Comparison of ENCODE assay signal across 25 cellular contexts in the genomic region with DNA sequence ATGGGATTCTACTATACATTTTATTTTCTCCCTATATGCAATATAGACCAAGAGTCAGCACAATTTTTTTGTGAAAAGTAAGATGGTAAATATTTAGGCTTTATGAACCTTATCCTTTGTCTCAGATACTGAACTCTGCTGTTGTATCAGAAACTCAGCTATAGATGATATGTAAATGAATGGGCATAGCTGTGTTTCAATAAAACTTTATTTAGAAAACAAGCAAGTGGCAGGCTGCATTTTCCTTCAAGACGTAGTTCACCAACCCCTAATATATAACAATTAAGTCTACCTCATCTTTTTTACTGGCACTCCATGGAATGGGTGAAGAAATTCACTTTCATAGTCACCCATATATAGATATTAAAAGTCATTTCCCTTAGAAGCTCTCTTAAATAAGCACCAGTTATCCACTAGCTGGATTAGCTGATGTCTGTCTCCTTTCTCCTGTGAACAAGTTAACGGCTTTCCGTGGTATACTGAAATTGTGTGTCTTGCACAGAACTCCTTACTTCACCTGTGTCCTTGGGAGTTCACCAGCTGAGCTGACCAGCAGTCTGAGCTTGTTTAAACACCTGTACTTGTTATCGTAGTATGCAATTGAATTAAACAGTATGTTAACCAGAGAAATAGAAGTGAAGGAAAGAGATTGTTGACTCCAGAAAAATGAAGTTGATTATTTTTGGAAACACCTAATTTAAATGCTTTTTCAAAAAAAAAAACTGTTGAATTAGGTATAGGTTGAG.
"Had no signal": no experiment of that assay in that cellular context is flagged by ENCODE, and none has a peak within 500 bp of the region (broad histone marks: within the 10 kb centered on the region; RNA-seq: fewer than 3 reads in every experiment).

No MANE protein-coding gene starts in this region.

- H3K27ac ChIP-seq: colonic mucosa, epithelial cell of prostate, esophagus squamous epithelium, gastrocnemius medialis, heart right ventricle, left lung, lower lobe of right lung had no signal

- H3K36me3 ChIP-seq: colonic mucosa, esophagus squamous epithelium, gastrocnemius medialis, heart right ventricle, left lung, lower lobe of right lung had no signal

- H3K4me1 ChIP-seq: colonic mucosa, esophagus squamous epithelium, heart right ventricle, left lung, lower lobe of right lung had no signal

- H3K4me3 ChIP-seq: colonic mucosa, esophagus squamous epithelium, gastrocnemius medialis, heart right ventricle, left lung, lower lobe of right lung, mucosa of descending colon had no signal

- FAIRE-seq: endometrium, keratinocyte had no signal

- H3K9me3 ChIP-seq: colonic mucosa, esophagus squamous epithelium, gastrocnemius medialis, left lung, lower lobe of right lung, mucosa of descending colon had no signal

- H3K27me3 ChIP-seq: colonic mucosa, esophagus squamous epithelium, gastrocnemius medialis, left lung had no signal

- DNase-seq: colonic mucosa; cortex of kidney; effector CD8-positive, alpha-beta T cell; effector memory CD8-positive, alpha-beta T cell; endodermal cell; erythroblast; esophagus squamous epithelium; foreskin fibroblast; foreskin melanocyte; gastrocnemius medialis; glutamatergic neuron; head of caudate nucleus; heart right ventricle; hippocampal formation; left cardiac atrium; left lung; left ventricle myocardium superior; lower lobe of right lung; mesenchymal stem cell; mucosa of descending colon; naive B cell had no signal

- ATAC-seq: effector memory CD8-positive, alpha-beta T cell; esophagus mucosa; gastrocnemius medialis; heart right ventricle; left cardiac atrium; left lung; left ventricle myocardium superior; lower lobe of right lung; mucosa of descending colon had no signal
